Comparison of ENCODE assay signal across 17 cellular contexts in genomic region chr9:83933804-83934203, GRCh38. TPM values are rescaled to one million over a fixed set of nuclear protein-coding genes. Genes with fewer than 3 reads are reported as not detected.
DNase-seq lines count a peak whose midpoint lies in the region; ATAC-seq and TF ChIP-seq lines count a peak whose summit lies in the region.
"Had no signal": no experiment of that assay in that cellular context is flagged by ENCODE, and none has a peak within 500 bp of the region (broad histone marks: within the 10 kb centered on the region; RNA-seq: fewer than 3 reads in every experiment).

No MANE protein-coding gene starts in this region.

- H3K27ac Mint-ChIP-seq in GM23338 = peak overlapping the region; percentile 19; the same call in 1 of the 2 replicates
- H3K27ac Mint-ChIP-seq in activated CD8-positive, alpha-beta memory T cell treated with anti-CD3 and anti-CD28 coated beads, Interleukin-2, amount 10 ng/mL, durations not matched to agents 7 days and 5 days = no peak overlapping the region

- H3K4me3 ChIP-seq in GM23338 = no peak overlapping the region
- H3K4me3 ChIP-seq: psoas muscle, thoracic aorta had no signal

- no peaks in the 10 kb centered on the region for H3K27me3 ChIP-seq in GM23338 (ENCODE audit: insufficient read depth)

- intact Hi-C loops in sciatic nerve (cut with DNase I) = no loop called here

- DNase-seq in GM23338 (ENCODE audit: low spot score) (no peak), RPMI7951 (ENCODE audit: low read depth) (peak; percentile 19), fibroblast of peridontal ligament (ENCODE audit: extremely low read depth) (peak; percentile 77), sciatic nerve (ENCODE audit: low spot score) (no peak), GM20000 (ENCODE audit: low spot score) (no peak)
- no peak for DNase-seq in activated CD8-positive, alpha-beta memory T cell treated with anti-CD3 and anti-CD28 coated beads, Interleukin-2, amount 10 ng/mL, durations not matched to agents 7 days and 5 days
- DNase-seq: activated CD4-positive, alpha-beta T cell treated with anti-CD3 and anti-CD28 coated beads for 48 hours; hippocampal formation; KG1; NCI-H1694; NCI-H526 treated with DMSO at 0.1 percent for 48 hours; stimulated activated CD4-positive, alpha-beta T cell treated with anti-CD3 and anti-CD28 coated beads, Interleukin-1b, Interleukin-23, amount 100 ng/mL, for 48 hours; T-helper 2 cell had no signal

- peaks cover 8% of the 10 kb centered on the region for H3K4me1 ChIP-seq in GM23338 (ENCODE audit: insufficient read depth)

- no peaks in the 10 kb centered on the region; the same call in 2 of the 3 replicates for H3K36me3 Mint-ChIP-seq in GM23338 (ENCODE audit: low read depth)
- H3K36me3 Mint-ChIP-seq in activated CD8-positive, alpha-beta memory T cell treated with anti-CD3 and anti-CD28 coated beads, Interleukin-2, amount 10 ng/mL, durations not matched to agents 7 days and 5 days = peaks cover 4% of the 10 kb centered on the region

- CTCF ChIA-PET in activated CD8-positive, alpha-beta memory T cell treated with anti-CD3 and anti-CD28 coated beads, Interleukin-2, amount 10 ng/mL, durations not matched to agents 7 days and 5 days (lab: Charles Lee) = interaction anchor here (1.1 to 2.0 kb wide), 2 partner anchors 13 to 327 kb away, joined by 3 to 7 read pairs; partner anchors contain the start of gene KIF27

- no peak overlapping the region for H3K4me2 ChIP-seq in GM23338

- H4K20me1 ChIP-seq in GM23338 (replicated peaks; ENCODE audit: insufficient read depth) = no peaks in the 10 kb centered on the region

- H3K4me3 Mint-ChIP-seq in GM23338 = no peak overlapping the region
- no peak overlapping the region for H3K4me3 Mint-ChIP-seq in activated CD8-positive, alpha-beta memory T cell treated with anti-CD3 and anti-CD28 coated beads, Interleukin-2, amount 10 ng/mL, durations not matched to agents 7 days and 5 days

- peaks cover 17% of the 10 kb centered on the region; the same call in 2 of the 3 replicates for H3K4me1 Mint-ChIP-seq in GM23338
- peaks cover 4% of the 10 kb centered on the region for H3K4me1 Mint-ChIP-seq in activated CD8-positive, alpha-beta memory T cell treated with anti-CD3 and anti-CD28 coated beads, Interleukin-2, amount 10 ng/mL, durations not matched to agents 7 days and 5 days

- H3F3A ChIP-seq in GM23338 (replicated peaks; ENCODE audit: low read depth) = no peaks in the 10 kb centered on the region

- H3K79me2 ChIP-seq in GM23338 (replicated peaks; ENCODE audit: insufficient read depth) = no peaks in the 10 kb centered on the region

- no peak for ATAC-seq in GM23338
- ATAC-seq in sciatic nerve = peak; percentile 72
- no peak for ATAC-seq in activated CD8-positive, alpha-beta memory T cell treated with anti-CD3 and anti-CD28 coated beads, Interleukin-2, amount 10 ng/mL, durations not matched to agents 7 days and 5 days
- ATAC-seq in HG02938 (IDR thresholded peaks at IDR 0.05; ENCODE audit: unreplicated experiment) = no peak
- no peak for ATAC-seq in GM21737 (IDR thresholded peaks at IDR 0.05; ENCODE audit: unreplicated experiment)

- no peaks in the 10 kb centered on the region for H3K9me2 ChIP-seq in GM23338 (ENCODE audit: insufficient read depth)

- 0 out of 2 replicates have a peak overlapping the region, but pooled peaks have one; percentile 20 for H2AFZ ChIP-seq in GM23338

- no peaks in the 10 kb centered on the region for H3K36me3 ChIP-seq in GM23338 (ENCODE audit: insufficient read depth)

- peaks cover 5% of the 10 kb centered on the region for H3K27me3 Mint-ChIP-seq in GM23338 (ENCODE audit: insufficient read depth, low read depth, poor library complexity)
- H3K27me3 Mint-ChIP-seq in activated CD8-positive, alpha-beta memory T cell treated with anti-CD3 and anti-CD28 coated beads, Interleukin-2, amount 10 ng/mL, durations not matched to agents 7 days and 5 days = no peaks in the 10 kb centered on the region

- no peak overlapping the region for H3K27ac ChIP-seq in GM23338 (ENCODE audit: low read depth)
- H3K27ac ChIP-seq: psoas muscle, thoracic aorta had no signal

- H3K9me3 Mint-ChIP-seq in GM23338 = no peaks in the 10 kb centered on the region
- H3K9me3 Mint-ChIP-seq in activated CD8-positive, alpha-beta memory T cell treated with anti-CD3 and anti-CD28 coated beads, Interleukin-2, amount 10 ng/mL, durations not matched to agents 7 days and 5 days (ENCODE audit: low read depth) = no peaks in the 10 kb centered on the region

- TF ChIP-seq CTCF in GM23338 (conservative IDR thresholded peaks at IDR 0.05; ENCODE audit: low read depth in 2 of 2) (no peak), GM20000 (IDR thresholded peaks at IDR 0.05; ENCODE audit: extremely low read depth, missing control alignments) (no peak)

TF ChIP-seq in GM23338, 12 proteins besides CTCF, POLR2A, EP300 and RAD21 (continues in another document):
- TF ChIP-seq ZNF331 (CRISPR knock-in tag; IDR thresholded peaks at IDR 0.05; ENCODE audit: low read depth) = no peak
- no peak for TF ChIP-seq ETS1 (IDR thresholded peaks at IDR 0.05)
- no peak for TF ChIP-seq POLR2AphosphoS5 (IDR thresholded peaks at IDR 0.05; ENCODE audit: low read depth)
- TF ChIP-seq EZH2 (IDR thresholded peaks at IDR 0.05; ENCODE audit: low read depth, unreplicated experiment) = no peak
- no peak for TF ChIP-seq REST (IDR thresholded peaks at IDR 0.05; ENCODE audit: unreplicated experiment)
- no peak for TF ChIP-seq STAT1 (IDR thresholded peaks at IDR 0.05; ENCODE audit: unreplicated experiment)
- TF ChIP-seq ZNF114 (CRISPR knock-in tag; IDR thresholded peaks at IDR 0.05) = no peak
- TF ChIP-seq EZH2phosphoT487 (IDR thresholded peaks at IDR 0.05; ENCODE audit: unreplicated experiment) = no peak
- no peak for TF ChIP-seq CREB1 (CRISPR knock-in tag; IDR thresholded peaks at IDR 0.05; ENCODE audit: low read depth)

RNA-seq across cellular contexts. Expression of gene KIF27, which starts 12.6 kb away (rescaled TPM):
- total RNA-seq in GM23338 (2014; rRNA removed; shearing (Covaris generic)) = 3.3 and 3.9 TPM in 2 replicates
- 4.7 and 8.2 TPM in 2 replicates for polyA plus RNA-seq in GM23338 (2016; fragmentation: Nextera tagmentation; extraction: Ambion mirVana)
- total RNA-seq in RPMI7951 (2014; rRNA removed; shearing (Covaris generic)) = 0.10 TPM in 1 of 2 replicates, not detected in the other
- 10.7 TPM for total RNA-seq in sciatic nerve
- 1 to 10 TPM; 2.0 to 2.2 TPM for total RNA-seq in activated CD8-positive, alpha-beta memory T cell treated with anti-CD3 and anti-CD28 coated beads, Interleukin-2, amount 10 ng/mL, durations not matched to agents 7 days and 5 days

RNA-seq across cellular contexts. Expression of gene HNRNPK, which starts 46.2 kb away (rescaled TPM):
- total RNA-seq in GM23338 (2014; rRNA removed; shearing (Covaris generic)) = 918 and 1,083 TPM in 2 replicates
- 403 and 417 TPM in 2 replicates for polyA plus RNA-seq in GM23338 (2016; fragmentation: Nextera tagmentation; extraction: Ambion mirVana)
- 629 and 646 TPM in 2 replicates for total RNA-seq in RPMI7951 (2014; rRNA removed; shearing (Covaris generic))
- 425 TPM for total RNA-seq in sciatic nerve
- 100 to 1,000 TPM; 550 to 781 TPM for total RNA-seq in activated CD8-positive, alpha-beta memory T cell treated with anti-CD3 and anti-CD28 coated beads, Interleukin-2, amount 10 ng/mL, durations not matched to agents 7 days and 5 days

RNA-seq across cellular contexts. Expression of gene RMI1, which starts 46.8 kb away (rescaled TPM):
- 34.2 and 36.1 TPM in 2 replicates for total RNA-seq in GM23338 (2014; rRNA removed; shearing (Covaris generic))
- polyA plus RNA-seq in GM23338 (2016; fragmentation: Nextera tagmentation; extraction: Ambion mirVana) = 14.5 and 16.9 TPM in 2 replicates
- 6.6 and 7.3 TPM in 2 replicates for total RNA-seq in RPMI7951 (2014; rRNA removed; shearing (Covaris generic))
- total RNA-seq in sciatic nerve = 5.3 TPM
- 10 to 100 TPM; 24.9 to 25.5 TPM for total RNA-seq in activated CD8-positive, alpha-beta memory T cell treated with anti-CD3 and anti-CD28 coated beads, Interleukin-2, amount 10 ng/mL, durations not matched to agents 7 days and 5 days

Comparison
In these comparisons a context has a peak if more than half of its experiments do, and no peak if none do; other contexts are left out.
1. DNase-seq: peak in RPMI7951 (single experiment) and fibroblast of peridontal ligament (single experiment); none in GM23338 (single experiment), sciatic nerve (single experiment), activated CD8-positive, alpha-beta memory T cell treated with anti-CD3 and anti-CD28 coated beads, Interleukin-2, amount 10 ng/mL, durations not matched to agents 7 days and 5 days (single experiment) and GM20000 (single experiment).